ENCODE assay signal across 8 cellular contexts in genomic region chr2:186575302-186575701, GRCh38. TPM values are rescaled to one million over a fixed set of nuclear protein-coding genes. Genes with fewer than 3 reads are reported as not detected.
DNase-seq lines count a peak whose midpoint lies in the region; ATAC-seq and TF ChIP-seq lines count a peak whose summit lies in the region.

No MANE protein-coding gene starts in this region.

- intact Hi-C loops in CD4-positive, alpha-beta T cell (cut with DNase I, micrococcal nuclease) = no loop called here

- no peaks in the 10 kb centered on the region for H3K27me3 Mint-ChIP-seq in osteocyte (ENCODE audit: unreplicated experiment)
- peaks cover 4% of the 10 kb centered on the region for H3K27me3 Mint-ChIP-seq in CD4-positive, alpha-beta T cell

- no peak overlapping the region for H3K4me3 ChIP-seq in epithelial cell of proximal tubule (ENCODE audit: low read depth, low read length)

- POLR2A ChIA-PET in CD4-positive, alpha-beta T cell (lab: Charles Lee) = no interaction called here

- H3K27ac Mint-ChIP-seq in osteocyte (ENCODE audit: unreplicated experiment) = peak overlapping the region; percentile 83
- H3K27ac Mint-ChIP-seq in CD4-positive, alpha-beta T cell = no peak overlapping the region

- no peak overlapping the region for H3K27ac ChIP-seq in CD4-positive, alpha-beta T cell (ENCODE audit: low read depth, low read length)

- H3K4me3 Mint-ChIP-seq in osteocyte (ENCODE audit: unreplicated experiment) = no peak overlapping the region
- H3K4me3 Mint-ChIP-seq in CD4-positive, alpha-beta T cell = no peak overlapping the region

- TF ChIP-seq CTCF in epithelial cell of proximal tubule (conservative IDR thresholded peaks at IDR 0.05; ENCODE audit: low read depth, low read length) (no peak), osteocyte (IDR thresholded peaks at IDR 0.05) (no peak)
- TF ChIP-seq CTCF in CD4-positive, alpha-beta T cell (IDR thresholded peaks at IDR 0.05) = no peak

- CTCF ChIA-PET in CD4-positive, alpha-beta T cell (lab: Charles Lee) = no interaction called here

- DNase-seq in DMS53 treated with DMSO at 0.1 percent for 48 hours (lab: John Stamatoyannopoulos, UW; ENCODE audit: unreplicated experiment) (peak; percentile 74), epithelial cell of proximal tubule (ENCODE audit: low read depth) (peak; percentile 95), osteocyte (ENCODE audit: extremely low spot score, unreplicated experiment) (no peak), NCI-H146 treated with DMSO at 0.1 percent for 48 hours (lab: John Stamatoyannopoulos, UW; ENCODE audit: unreplicated experiment) (no peak), G401 (ENCODE audit: low spot score) (no peak)
- DNase-seq in CD4-positive, alpha-beta T cell = no peak

- H3K27me3 ChIP-seq in CD4-positive, alpha-beta T cell (ENCODE audit: control insufficient read depth, insufficient read depth, low read length) = no peaks in the 10 kb centered on the region

- peak; percentile 85 for ATAC-seq in HG02610 (IDR thresholded peaks at IDR 0.05; ENCODE audit: unreplicated experiment)
- ATAC-seq in CD4-positive, alpha-beta T cell (ENCODE audit: poor library complexity) = no peak

- no peaks in the 10 kb centered on the region for H3K9me3 ChIP-seq in CD4-positive, alpha-beta T cell (ENCODE audit: control insufficient read depth, low read length)

- in situ Hi-C loops in G401 (cut with HindIII; ENCODE audit: low sequenced_read_pairs) = no loop called here

- H3K4me1 Mint-ChIP-seq in osteocyte (ENCODE audit: unreplicated experiment) = peaks cover 54% of the 10 kb centered on the region
- H3K4me1 Mint-ChIP-seq in CD4-positive, alpha-beta T cell (ENCODE audit: low read depth) = no peaks in the 10 kb centered on the region

- H3K9me3 Mint-ChIP-seq in osteocyte (ENCODE audit: unreplicated experiment) = no peaks in the 10 kb centered on the region
- H3K9me3 Mint-ChIP-seq in CD4-positive, alpha-beta T cell = no peaks in the 10 kb centered on the region

- H3K36me3 Mint-ChIP-seq in osteocyte (ENCODE audit: unreplicated experiment) = no peaks in the 10 kb centered on the region
- H3K36me3 Mint-ChIP-seq in CD4-positive, alpha-beta T cell (ENCODE audit: low read depth) = no peaks in the 10 kb centered on the region

TF ChIP-seq in PFSK-1, 5 proteins besides CTCF, POLR2A, EP300 and RAD21:
- TF ChIP-seq TAF1 (IDR thresholded peaks at IDR 0.05; ENCODE audit: borderline replicate concordance, insufficient read depth, low read length) = no peak
- no peak for TF ChIP-seq FOXP2 (optimal IDR thresholded peaks at IDR 0.05; ENCODE audit: borderline replicate concordance, extremely low read depth, extremely low read length, insufficient read depth)
- peak; percentile 76; the same call in 1 of the 2 replicates for TF ChIP-seq SIN3A (IDR thresholded peaks at IDR 0.05; ENCODE audit: borderline replicate concordance, insufficient read depth, low read length)
- no peak for TF ChIP-seq POLR2AphosphoS5 (IDR thresholded peaks at IDR 0.05; ENCODE audit: low read depth, low read length)
- TF ChIP-seq, protein P1, sequence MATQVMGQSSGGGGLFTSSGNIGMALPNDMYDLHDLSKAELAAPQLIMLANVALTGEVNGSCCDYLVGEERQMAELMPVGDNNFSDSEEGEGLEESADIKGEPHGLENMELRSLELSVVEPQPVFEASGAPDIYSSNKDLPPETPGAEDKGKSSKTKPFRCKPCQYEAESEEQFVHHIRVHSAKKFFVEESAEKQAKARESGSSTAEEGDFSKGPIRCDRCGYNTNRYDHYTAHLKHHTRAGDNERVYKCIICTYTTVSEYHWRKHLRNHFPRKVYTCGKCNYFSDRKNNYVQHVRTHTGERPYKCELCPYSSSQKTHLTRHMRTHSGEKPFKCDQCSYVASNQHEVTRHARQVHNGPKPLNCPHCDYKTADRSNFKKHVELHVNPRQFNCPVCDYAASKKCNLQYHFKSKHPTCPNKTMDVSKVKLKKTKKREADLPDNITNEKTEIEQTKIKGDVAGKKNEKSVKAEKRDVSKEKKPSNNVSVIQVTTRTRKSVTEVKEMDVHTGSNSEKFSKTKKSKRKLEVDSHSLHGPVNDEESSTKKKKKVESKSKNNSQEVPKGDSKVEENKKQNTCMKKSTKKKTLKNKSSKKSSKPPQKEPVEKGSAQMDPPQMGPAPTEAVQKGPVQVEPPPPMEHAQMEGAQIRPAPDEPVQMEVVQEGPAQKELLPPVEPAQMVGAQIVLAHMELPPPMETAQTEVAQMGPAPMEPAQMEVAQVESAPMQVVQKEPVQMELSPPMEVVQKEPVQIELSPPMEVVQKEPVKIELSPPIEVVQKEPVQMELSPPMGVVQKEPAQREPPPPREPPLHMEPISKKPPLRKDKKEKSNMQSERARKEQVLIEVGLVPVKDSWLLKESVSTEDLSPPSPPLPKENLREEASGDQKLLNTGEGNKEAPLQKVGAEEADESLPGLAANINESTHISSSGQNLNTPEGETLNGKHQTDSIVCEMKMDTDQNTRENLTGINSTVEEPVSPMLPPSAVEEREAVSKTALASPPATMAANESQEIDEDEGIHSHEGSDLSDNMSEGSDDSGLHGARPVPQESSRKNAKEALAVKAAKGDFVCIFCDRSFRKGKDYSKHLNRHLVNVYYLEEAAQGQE (IDR thresholded peaks at IDR 0.05; ENCODE audit: insufficient read depth in 1 of 2, low read depth in 2 of 2, low read length in 2 of 2) = no peak

RNA-seq across cellular contexts. Expression of gene ITGAV, which starts 14.6 kb away (rescaled TPM):
- 28.1 TPM for polyA plus RNA-seq in PFSK-1 (2012; ENCODE audit: insufficient read length, low read depth)
- 98.8 and 135 TPM in 2 replicates for total RNA-seq in epithelial cell of proximal tubule
- total RNA-seq in osteocyte = 141 and 146 TPM in 2 replicates
- 125 and 172 TPM in 2 replicates for total RNA-seq in G401 (2014; rRNA removed; shearing (Covaris generic))
- 1 to 10 TPM; 2.9 to 3.7 TPM for total RNA-seq in CD4-positive, alpha-beta T cell

Comparison
In these comparisons a context has a peak if more than half of its experiments do, and no peak if none do; other contexts are left out.
1. DNase-seq: peak in DMS53 treated with DMSO at 0.1 percent for 48 hours (single experiment) and epithelial cell of proximal tubule (single experiment); none in osteocyte (single experiment), NCI-H146 treated with DMSO at 0.1 percent for 48 hours (single experiment), G401 (single experiment) and CD4-positive, alpha-beta T cell (0 of 10).
2. RNA of gene ITGAV, which starts 14.6 kb away (total RNA-seq): 125 to 172 TPM in G401, 141 to 146 TPM in osteocyte and 98.8 to 135 TPM in epithelial cell of proximal tubule; 2.9 to 3.7 TPM in CD4-positive, alpha-beta T cell; every median in the first group is over 10 times any median in the second.